9 cellular contexts compared by ENCODE assay signal in the genomic region with DNA sequence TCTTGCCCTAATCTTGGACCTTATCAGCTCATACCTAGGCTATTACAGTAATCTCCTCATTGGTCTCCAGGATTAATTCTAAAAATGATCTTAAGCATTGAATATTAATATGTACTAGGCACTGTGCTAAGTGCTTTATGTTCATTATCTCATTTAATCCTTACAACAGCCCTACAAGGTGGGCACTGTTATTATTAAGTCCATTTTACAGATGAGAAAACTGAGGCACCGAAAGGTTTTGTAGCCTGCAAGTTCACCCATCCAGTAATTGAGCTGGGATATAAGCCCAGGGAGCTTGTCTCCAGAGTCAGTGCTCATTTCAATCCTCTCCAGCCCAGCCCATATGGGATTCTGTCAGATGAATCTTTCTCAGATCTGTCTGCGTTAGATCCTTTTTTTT.
"Had no signal": no experiment of that assay in that cellular context is flagged by ENCODE, and none has a peak within 500 bp of the region (broad histone marks: within the 10 kb centered on the region; RNA-seq: fewer than 3 reads in every experiment).

No MANE protein-coding gene starts in this region.

- H3K27ac ChIP-seq: GM23248, HL-60, KMS-11 had no signal

- ATAC-seq: HCT116 had no signal

- H3K4me2 ChIP-seq: KMS-11 had no signal

- H3K9ac ChIP-seq: GM23248, KMS-11 had no signal

- DNase-seq: GM23248, GOT3, H7, IMR-90, KBM-7 had no signal

- H3K4me3 ChIP-seq: GM23248, HAP-1 had no signal

- H3K9me3 ChIP-seq: HAP-1 had no signal

- H2AFZ ChIP-seq: GM23248 had no signal
